ENCODE assay signal across 1 cellular context in the genomic region with DNA sequence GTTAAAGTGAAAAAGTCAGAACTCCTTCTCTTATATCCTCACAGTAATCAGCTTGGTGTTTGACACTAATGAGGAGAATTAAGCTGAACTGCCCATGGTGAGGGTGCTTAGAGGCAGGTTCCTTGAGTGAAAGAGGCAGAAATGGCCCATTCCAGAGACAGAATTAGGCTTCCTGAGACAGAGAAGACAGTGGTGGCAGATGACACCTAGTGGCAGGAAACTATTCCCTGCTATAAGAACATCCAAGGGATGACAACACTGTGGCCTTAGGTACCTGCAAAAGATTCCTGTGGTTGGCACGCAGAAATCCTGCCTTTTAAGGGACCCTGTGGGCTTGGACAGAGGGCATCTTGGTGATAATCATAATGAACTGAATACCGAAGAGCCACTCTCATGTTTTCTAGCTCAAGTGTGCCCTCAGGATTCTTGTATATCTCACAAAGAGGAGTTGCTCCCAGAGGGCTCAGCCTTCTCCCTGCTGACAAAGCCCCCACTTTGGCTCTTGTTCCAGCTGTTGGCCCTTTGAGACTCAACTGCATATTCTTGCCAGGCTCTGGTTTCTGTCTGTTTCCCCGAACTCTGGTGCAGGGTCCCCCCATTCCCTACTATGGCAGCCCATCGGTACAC.
TF ChIP-seq lines count a peak whose summit lies in the region.

No MANE protein-coding gene starts in this region.

TF ChIP-seq in K562, 482 proteins besides CTCF, POLR2A, EP300 and RAD21 (continued from another document):
- TF ChIP-seq ZNF398 (CRISPR knock-in tag; IDR thresholded peaks at IDR 0.05) (no peak), BRD9 (IDR thresholded peaks at IDR 0.05; ENCODE audit: low read depth, partially characterized antibody) (no peak)
